Comparison of ENCODE assay signal across 8 cellular contexts in genomic region chr1:9687876-9688582, GRCh38. TPM values are rescaled to one million over a fixed set of nuclear protein-coding genes. Genes with fewer than 3 reads are reported as not detected.
A peak's percentile ranks its signal among the peaks of the same experiment; 100 is the strongest.
DNase-seq lines count a peak whose midpoint lies in the region; ATAC-seq and TF ChIP-seq lines count a peak whose summit lies in the region.

No MANE protein-coding gene starts in this region.

- H3K9me3 ChIP-seq in left ventricle myocardium inferior (replicated peaks), result no peaks in the 10 kb centered on the region
- H3K9me3 ChIP-seq in sigmoid colon, result no peaks in the 10 kb centered on the region

- DNase-seq in D341Med (ENCODE audit: low spot score) (peak; percentile 61), left ventricle myocardium inferior (no peak), sigmoid colon (no peak), anterior cingulate cortex (lab: John Stamatoyannopoulos, UW) (no peak), amniotic stem cell (lab: John Stamatoyannopoulos, UW) (no peak)
- DNase-seq in activated CD8-positive, alpha-beta T cell treated with anti-CD3 and anti-CD28 coated beads for 36 hours, result no peak

- no peaks in the 10 kb centered on the region for H3K27me3 ChIP-seq in left ventricle myocardium inferior (ENCODE audit: low read depth)
- no peaks in the 10 kb centered on the region for H3K27me3 ChIP-seq in sigmoid colon

- POLR2A ChIA-PET in activated CD8-positive, alpha-beta T cell treated with anti-CD3 and anti-CD28 coated beads for 36 hours (lab: Charles Lee), result interaction anchor here (2.7 to 7.7 kb wide), 4 partner anchors 15 to 60 kb away, joined by 11 to 73 read pairs (median 54); partner anchors contain the start of gene PIK3CD

- no peak for TF ChIP-seq POLR2A in sigmoid colon (IDR thresholded peaks at IDR 0.05)

- H3K4me1 ChIP-seq in left ventricle myocardium inferior (peaks cover 35% of the 10 kb centered on the region), sigmoid colon (peaks cover 0 to 38% (median 28%) of the 10 kb centered on the region in 4 donors)

- intact Hi-C loops in activated CD8-positive, alpha-beta T cell treated with anti-CD3 and anti-CD28 coated beads for 36 hours (cut with micrococcal nuclease), result loop anchor here (5.0 kb wide), 2 partner anchors 36 to 61 kb away; partner anchors contain the start of gene PIK3CD
- intact Hi-C loops in left ventricle myocardium inferior (cut with micrococcal nuclease) (no loop called here), sigmoid colon (cut with DNase I) (loop anchor here (5.0 kb wide), 1 partner anchor 134 kb away; the partner anchor contains the start of gene CLSTN1)

- peak overlapping the region; percentile 71 for H3K27ac Mint-ChIP-seq in activated CD8-positive, alpha-beta T cell treated with anti-CD3 and anti-CD28 coated beads for 36 hours

- no peaks in the 10 kb centered on the region for H3K36me3 ChIP-seq in left ventricle myocardium inferior
- H3K36me3 ChIP-seq in sigmoid colon, result no peaks in the 10 kb centered on the region

- no peaks in the 10 kb centered on the region for H3K27me3 Mint-ChIP-seq in activated CD8-positive, alpha-beta T cell treated with anti-CD3 and anti-CD28 coated beads for 36 hours

- WGBS in sigmoid colon, 2 donors, result 5 to 19% methylated on average over 34 of the region's 34 CpGs

- no peak for TF ChIP-seq EP300 in sigmoid colon (IDR thresholded peaks at IDR 0.05)

- ATAC-seq in HG02885 (IDR thresholded peaks at IDR 0.05; ENCODE audit: poor library complexity, unreplicated experiment) (peak; percentile 11), HG03460 (IDR thresholded peaks at IDR 0.05; ENCODE audit: unreplicated experiment) (no peak)
- ATAC-seq in activated CD8-positive, alpha-beta T cell treated with anti-CD3 and anti-CD28 coated beads for 36 hours, result no peak

- no peak overlapping the region for H3K27ac ChIP-seq in left ventricle myocardium inferior (replicated peaks)
- peak overlapping the region in 3 of 4 donors; percentile 30 to 67 (median 64) for H3K27ac ChIP-seq in sigmoid colon

- peaks cover 73% of the 10 kb centered on the region for H3K4me1 Mint-ChIP-seq in activated CD8-positive, alpha-beta T cell treated with anti-CD3 and anti-CD28 coated beads for 36 hours (ENCODE audit: low read depth)

- peaks cover 39% of the 10 kb centered on the region for H3K36me3 Mint-ChIP-seq in activated CD8-positive, alpha-beta T cell treated with anti-CD3 and anti-CD28 coated beads for 36 hours (ENCODE audit: low read depth)

- no peak for TF ChIP-seq CTCF in activated CD8-positive, alpha-beta T cell treated with anti-CD3 and anti-CD28 coated beads for 36 hours (IDR thresholded peaks at IDR 0.05)
- no peak for TF ChIP-seq CTCF in left ventricle myocardium inferior (IDR thresholded peaks at IDR 0.05; ENCODE audit: borderline replicate concordance)
- no peak for TF ChIP-seq CTCF in sigmoid colon (IDR thresholded peaks at IDR 0.05)

- H3K4me3 ChIP-seq in left ventricle myocardium inferior, result peak overlapping the region; percentile 78
- H3K4me3 ChIP-seq in sigmoid colon, result peak overlapping the region; percentile 43 to 94 (median 78)

- H3K9me3 Mint-ChIP-seq in activated CD8-positive, alpha-beta T cell treated with anti-CD3 and anti-CD28 coated beads for 36 hours, result no peaks in the 10 kb centered on the region

- H3K4me3 Mint-ChIP-seq in activated CD8-positive, alpha-beta T cell treated with anti-CD3 and anti-CD28 coated beads for 36 hours, result peak overlapping the region; percentile 77

- CTCF ChIA-PET in activated CD8-positive, alpha-beta T cell treated with anti-CD3 and anti-CD28 coated beads for 36 hours (lab: Charles Lee), result interaction anchor here (0.8 to 7.2 kb wide), 8 partner anchors 24 to 60 kb away, joined by 3 to 51 read pairs (median 4); partner anchors contain the start of gene PIK3CD

RNA-seq across cellular contexts. Expression of gene PIK3CD, which starts 36.5 kb away (rescaled TPM):
- total RNA-seq in activated CD8-positive, alpha-beta T cell treated with anti-CD3 and anti-CD28 coated beads for 36 hours, result 100 to 1,000 TPM; 152 to 158 TPM
- total RNA-seq in left ventricle myocardium inferior, result 2.6 TPM
- 10 to 100 TPM in 2 of 4 donors, 1 to 10 TPM in 2; 6.9 to 12.5 (median 10.0) TPM for total RNA-seq in sigmoid colon
- polyA plus RNA-seq in sigmoid colon, result 10 to 100 TPM in 1 of 3 donors, 1 to 10 TPM in 2; 1.2 to 23.1 (median 1.2) TPM

Comparison
In these comparisons a context has a peak if more than half of its experiments do, and no peak if none do; other contexts are left out.
1. RNA of gene PIK3CD, which starts 36.5 kb away (total RNA-seq): 152 to 158 TPM in activated CD8-positive, alpha-beta T cell treated with anti-CD3 and anti-CD28 coated beads for 36 hours; 6.9 to 12.5 TPM in sigmoid colon and 2.6 TPM in left ventricle myocardium inferior (single experiment); every median in the first group is over 10 times any median in the second.